9 cellular contexts compared by ENCODE assay signal in the genomic region with DNA sequence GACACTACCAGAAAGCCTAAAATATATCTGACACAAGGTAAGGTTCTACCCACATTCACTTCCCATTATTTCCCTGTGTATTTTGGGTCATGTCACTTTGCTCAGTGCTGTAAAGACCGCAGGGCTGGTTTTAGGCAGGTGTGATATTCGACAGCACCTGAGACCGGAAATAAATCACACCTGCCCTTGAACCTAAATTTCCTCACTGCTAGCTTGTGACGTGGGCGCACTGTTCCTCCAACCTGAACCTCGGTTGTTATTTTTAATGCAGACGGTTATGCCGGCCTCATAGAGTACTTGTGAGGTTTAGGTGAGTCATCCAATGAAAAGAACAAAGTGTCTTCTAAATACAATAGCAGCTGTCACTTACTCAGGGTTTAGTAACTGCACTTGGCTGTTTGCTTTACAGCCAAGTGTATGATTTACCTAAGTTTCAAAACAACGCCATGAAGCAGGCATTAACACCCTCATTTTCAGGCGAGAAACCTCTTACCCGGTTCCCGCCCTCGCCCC. TPM values are rescaled to one million over a fixed set of nuclear protein-coding genes. Genes with fewer than 3 reads are reported as not detected.
DNase-seq lines count a peak whose midpoint lies in the region; ATAC-seq and TF ChIP-seq lines count a peak whose summit lies in the region.
"Had no signal": no experiment of that assay in that cellular context is flagged by ENCODE, and none has a peak within 500 bp of the region (broad histone marks: within the 10 kb centered on the region; RNA-seq: fewer than 3 reads in every experiment).

No MANE protein-coding gene starts in this region.

- DNase-seq in AG04449 (ENCODE audit: low read depth, low spot score) = no peak
- DNase-seq in NOMO-1 treated with dmso at 0.1 percent for 144 hours (lab: John Stamatoyannopoulos, UW; ENCODE audit: unreplicated experiment) = peak; percentile 13
- DNase-seq in body of pancreas = peak; percentile 87 to 95 (median 90)
- DNase-seq in kidney glomerular epithelial cell (lab: John Stamatoyannopoulos, UW) = peak; percentile 66
- DNase-seq in stimulated activated naive CD8-positive, alpha-beta T cell treated with anti-CD3 and anti-CD28 coated beads, Interleukin-15, amount 100 ng/mL, for 72 hours = peak in 1 of 2 donors; percentile 42
- no peak for DNase-seq in hepatic stellate cell (ENCODE audit: low spot score)

- H3K4me3 ChIP-seq in AG04449 (ENCODE audit: low read depth, low read length) (peak overlapping the region; percentile 68), body of pancreas (no peak overlapping the region)

- peak overlapping the region; percentile 98 to 99 (median 99) for H3K27ac ChIP-seq in body of pancreas
- H3K27ac ChIP-seq: HL-60 had no signal

- peak overlapping the region; percentile 89 to 95 for H3K4me3 Mint-ChIP-seq in stimulated activated naive CD8-positive, alpha-beta T cell treated with anti-CD3 and anti-CD28 coated beads, Interleukin-15, amount 100 ng/mL, for 72 hours

- no peaks in the 10 kb centered on the region for H3K9me3 Mint-ChIP-seq in stimulated activated naive CD8-positive, alpha-beta T cell treated with anti-CD3 and anti-CD28 coated beads, Interleukin-15, amount 100 ng/mL, for 72 hours

- TF ChIP-seq CTCF in AG04449 (IDR thresholded peaks at IDR 0.05; ENCODE audit: insufficient read depth, low read length, missing control alignments) (no peak), body of pancreas (IDR thresholded peaks at IDR 0.05) (no peak)

- H3K27me3 Mint-ChIP-seq in stimulated activated naive CD8-positive, alpha-beta T cell treated with anti-CD3 and anti-CD28 coated beads, Interleukin-15, amount 100 ng/mL, for 72 hours = peaks cover 62% of the 10 kb centered on the region

- no peaks in the 10 kb centered on the region for H3K36me3 ChIP-seq in body of pancreas (replicated peaks in 1 of 2; ENCODE audit: insufficient read depth in 1 of 2, low read depth in 2 of 2)

- H3K4me1 Mint-ChIP-seq in stimulated activated naive CD8-positive, alpha-beta T cell treated with anti-CD3 and anti-CD28 coated beads, Interleukin-15, amount 100 ng/mL, for 72 hours = peaks cover 39% of the 10 kb centered on the region

- peaks cover 61% of the 10 kb centered on the region for H3K4me1 ChIP-seq in body of pancreas

- ATAC-seq in GM18867 (IDR thresholded peaks at IDR 0.05; ENCODE audit: unreplicated experiment) = peak; percentile 72
- peak; percentile 69 for ATAC-seq in HG03060 (IDR thresholded peaks at IDR 0.05; ENCODE audit: low read depth, unreplicated experiment)
- peak; percentile 95 for ATAC-seq in body of pancreas
- ATAC-seq in stimulated activated naive CD8-positive, alpha-beta T cell treated with anti-CD3 and anti-CD28 coated beads, Interleukin-15, amount 100 ng/mL, for 72 hours = peak; percentile 93

- 5 to 11% methylated on average over 13 of the region's 13 CpGs for WGBS in body of pancreas, 2 donors

- CTCF ChIA-PET in AG04449 (lab: Yijun Ruan, JAX) = interaction anchor here (5.6 kb wide), 1 partner anchor 18 kb away, joined by 29 read pairs; no protein-coding TSS in a partner anchor

- peaks cover 0 to 7% of the 10 kb centered on the region in 2 donors for H3K27me3 ChIP-seq in body of pancreas

- POLR2A ChIA-PET in AG04449 (lab: Yijun Ruan, JAX) = interaction anchor here (0.6 kb wide), 1 partner anchor 424 kb away, joined by 3 read pairs; no protein-coding TSS in a partner anchor

- H3K9me3 ChIP-seq in body of pancreas = no peaks in the 10 kb centered on the region

- intact Hi-C loops in body of pancreas (cut with DNase I) = no loop called here

- peak overlapping the region; percentile 77 to 92 for H3K27ac Mint-ChIP-seq in stimulated activated naive CD8-positive, alpha-beta T cell treated with anti-CD3 and anti-CD28 coated beads, Interleukin-15, amount 100 ng/mL, for 72 hours

- peak in 2 of 3 donors; percentile 96 to 97 for TF ChIP-seq POLR2A in body of pancreas (IDR thresholded peaks at IDR 0.05)

RNA-seq across cellular contexts. Expression of a gene that starts 20.7 kb away (rescaled TPM):
- total RNA-seq in body of pancreas = 10 to 100 TPM; 10.4 to 19.8 TPM

RNA-seq across cellular contexts. Expression of a gene that starts 53.6 kb away (rescaled TPM):
- total RNA-seq in body of pancreas = not detected

Comparison
In these comparisons a context has a peak if more than half of its experiments do, and no peak if none do; other contexts are left out.
1. DNase-seq: peak in NOMO-1 treated with dmso at 0.1 percent for 144 hours (single experiment), body of pancreas (4 of 4) and kidney glomerular epithelial cell (single experiment); none in AG04449 (single experiment) and hepatic stellate cell (single experiment).
2. Peak in every context shown above with its lines, with median percentiles within 50 percentile points of each other: ATAC-seq.